8 cellular contexts compared by ENCODE assay signal in the genomic region with DNA sequence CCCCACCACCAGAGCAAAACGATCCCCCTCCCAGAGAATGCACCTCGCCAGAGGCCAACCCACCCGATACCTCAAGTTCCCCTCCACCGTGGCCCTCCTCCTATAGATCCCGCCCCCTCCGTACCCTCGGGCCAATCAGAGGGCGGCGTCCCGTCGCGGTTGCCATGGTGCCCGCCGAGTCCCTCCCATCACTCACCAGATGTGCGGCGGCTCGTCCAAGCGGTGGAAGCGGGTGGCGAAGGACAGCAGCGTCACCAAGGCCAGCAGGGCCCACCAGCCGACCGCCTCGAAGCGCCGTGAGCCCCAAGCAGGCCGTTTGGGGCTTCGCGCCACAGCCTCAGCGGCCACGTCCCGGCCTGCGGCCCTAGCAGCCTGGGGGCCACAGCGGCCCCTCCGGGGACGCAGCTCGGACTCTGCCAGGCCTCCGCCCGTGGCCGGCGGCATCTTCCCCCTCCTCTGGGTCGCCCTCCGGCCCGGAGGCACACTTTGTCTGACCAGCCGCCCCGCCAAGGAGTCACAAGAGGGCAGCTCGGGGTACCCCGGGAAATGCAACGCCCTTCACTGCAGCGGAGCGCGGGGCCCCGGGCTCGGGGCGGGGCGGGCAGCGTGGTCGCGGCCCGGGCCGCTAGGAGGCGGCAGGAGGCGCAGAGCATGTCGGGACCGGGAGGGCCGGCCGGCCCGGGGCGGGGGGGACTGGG. TPM values are rescaled to one million over a fixed set of nuclear protein-coding genes. Genes with fewer than 3 reads are reported as not detected.
A peak's percentile ranks its signal among the peaks of the same experiment; 100 is the strongest.
DNase-seq lines count a peak whose midpoint lies in the region; ATAC-seq and TF ChIP-seq lines count a peak whose summit lies in the region.

A gene with protein sequence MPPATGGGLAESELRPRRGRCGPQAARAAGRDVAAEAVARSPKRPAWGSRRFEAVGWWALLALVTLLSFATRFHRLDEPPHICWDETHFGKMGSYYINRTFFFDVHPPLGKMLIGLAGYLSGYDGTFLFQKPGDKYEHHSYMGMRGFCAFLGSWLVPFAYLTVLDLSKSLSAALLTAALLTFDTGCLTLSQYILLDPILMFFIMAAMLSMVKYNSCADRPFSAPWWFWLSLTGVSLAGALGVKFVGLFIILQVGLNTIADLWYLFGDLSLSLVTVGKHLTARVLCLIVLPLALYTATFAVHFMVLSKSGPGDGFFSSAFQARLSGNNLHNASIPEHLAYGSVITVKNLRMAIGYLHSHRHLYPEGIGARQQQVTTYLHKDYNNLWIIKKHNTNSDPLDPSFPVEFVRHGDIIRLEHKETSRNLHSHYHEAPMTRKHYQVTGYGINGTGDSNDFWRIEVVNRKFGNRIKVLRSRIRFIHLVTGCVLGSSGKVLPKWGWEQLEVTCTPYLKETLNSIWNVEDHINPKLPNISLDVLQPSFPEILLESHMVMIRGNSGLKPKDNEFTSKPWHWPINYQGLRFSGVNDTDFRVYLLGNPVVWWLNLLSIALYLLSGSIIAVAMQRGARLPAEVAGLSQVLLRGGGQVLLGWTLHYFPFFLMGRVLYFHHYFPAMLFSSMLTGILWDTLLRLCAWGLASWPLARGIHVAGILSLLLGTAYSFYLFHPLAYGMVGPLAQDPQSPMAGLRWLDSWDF (minus strand): TSS at position 646 of the 698 bp plus-strand sequence. CDS start 202 bp downstream, at position 444.

- peak within 1 kb of the TSS; percentile 77 to 91 for H3K9ac ChIP-seq in duodenal mucosa (ENCODE audit: low read depth in 1 of 2, low read length in 2 of 2)

- CTCF ChIA-PET in activated CD4-positive, alpha-beta memory T cell treated with anti-CD3 and anti-CD28 coated beads, Interleukin-2, amount 10 ng/mL, durations not matched to agents 7 days and 5 days (lab: Charles Lee) = interaction anchor here (1.2 to 3.3 kb wide), 4 partner anchors 18 to 168 kb away, joined by 3 to 28 read pairs (median 10); a partner anchor contains a TSS

- H3K27me3 Mint-ChIP-seq in CD4-positive, CD25-positive, alpha-beta regulatory T cell = no peaks in the 10 kb centered on the region
- no peaks in the 10 kb centered on the region for H3K27me3 Mint-ChIP-seq in activated CD4-positive, alpha-beta memory T cell treated with anti-CD3 and anti-CD28 coated beads, Interleukin-2, amount 10 ng/mL, durations not matched to agents 7 days and 5 days

- POLR2A ChIA-PET in activated CD4-positive, alpha-beta memory T cell treated with anti-CD3 and anti-CD28 coated beads, Interleukin-2, amount 10 ng/mL, durations not matched to agents 7 days and 5 days (lab: Charles Lee) = interaction anchor here (0.8 to 4.4 kb wide), 13 partner anchors 8 to 440 kb away, joined by 3 to 39 read pairs (median 3); a partner anchor contains a TSS

- intact Hi-C loops in lower leg skin (cut with DNase I; ENCODE audit: low total_unique reads) = no loop called here

- H3K9me3 ChIP-seq in CD4-positive, CD25-positive, alpha-beta regulatory T cell (ENCODE audit: control insufficient read depth in 2 of 2, low read length in 2 of 2) = no peaks in the 10 kb centered on the region
- H3K9me3 ChIP-seq in duodenal mucosa (ENCODE audit: control insufficient read depth in 1 of 2, low read length in 2 of 2) = no peaks in the 10 kb centered on the region

- H3K27ac Mint-ChIP-seq in CD4-positive, CD25-positive, alpha-beta regulatory T cell = peak within 1 kb of the TSS; percentile 98 to 100 (median 99)
- H3K27ac Mint-ChIP-seq in activated CD4-positive, alpha-beta memory T cell treated with anti-CD3 and anti-CD28 coated beads, Interleukin-2, amount 10 ng/mL, durations not matched to agents 7 days and 5 days = peak within 1 kb of the TSS; percentile 97

- H3K36me3 Mint-ChIP-seq in CD4-positive, CD25-positive, alpha-beta regulatory T cell = no peaks in the 10 kb centered on the region
- no peaks in the 10 kb centered on the region for H3K36me3 Mint-ChIP-seq in activated CD4-positive, alpha-beta memory T cell treated with anti-CD3 and anti-CD28 coated beads, Interleukin-2, amount 10 ng/mL, durations not matched to agents 7 days and 5 days (ENCODE audit: low read depth)

- no peaks in the 10 kb centered on the region for H3K27me3 ChIP-seq in CD4-positive, CD25-positive, alpha-beta regulatory T cell (ENCODE audit: control insufficient read depth, insufficient read depth, low read length)
- H3K27me3 ChIP-seq in duodenal mucosa (ENCODE audit: control insufficient read depth in 1 of 2, insufficient read depth in 2 of 2, low read length in 2 of 2) = no peaks in the 10 kb centered on the region

- peak; percentile 52 to 56 for ATAC-seq in CD4-positive, CD25-positive, alpha-beta regulatory T cell (ENCODE audit: low read depth in 2 of 2)
- peak; percentile 57 for ATAC-seq in GM19372 (IDR thresholded peaks at IDR 0.05; ENCODE audit: low read depth, unreplicated experiment)
- ATAC-seq in HG03558 (IDR thresholded peaks at IDR 0.05; ENCODE audit: extremely low read depth, unreplicated experiment) = peak; percentile 46

- no peaks in the 10 kb centered on the region for H3K9me3 Mint-ChIP-seq in CD4-positive, CD25-positive, alpha-beta regulatory T cell
- no peaks in the 10 kb centered on the region for H3K9me3 Mint-ChIP-seq in activated CD4-positive, alpha-beta memory T cell treated with anti-CD3 and anti-CD28 coated beads, Interleukin-2, amount 10 ng/mL, durations not matched to agents 7 days and 5 days

- H3K36me3 ChIP-seq in CD4-positive, CD25-positive, alpha-beta regulatory T cell (ENCODE audit: control insufficient read depth, insufficient read depth, low read length) = no peaks in the 10 kb centered on the region
- H3K36me3 ChIP-seq in duodenal mucosa (ENCODE audit: control insufficient read depth in 1 of 2, insufficient read depth in 2 of 2, low read length in 2 of 2) = no peaks in the 10 kb centered on the region

- H3K4me3 Mint-ChIP-seq in CD4-positive, CD25-positive, alpha-beta regulatory T cell = peak within 1 kb of the TSS; percentile 97 to 99 (median 98)
- peak within 1 kb of the TSS; percentile 93 for H3K4me3 Mint-ChIP-seq in activated CD4-positive, alpha-beta memory T cell treated with anti-CD3 and anti-CD28 coated beads, Interleukin-2, amount 10 ng/mL, durations not matched to agents 7 days and 5 days

- peaks cover 11 to 23% (median 17%) of the 10 kb centered on the region in 4 donors for H3K4me1 Mint-ChIP-seq in CD4-positive, CD25-positive, alpha-beta regulatory T cell
- H3K4me1 Mint-ChIP-seq in activated CD4-positive, alpha-beta memory T cell treated with anti-CD3 and anti-CD28 coated beads, Interleukin-2, amount 10 ng/mL, durations not matched to agents 7 days and 5 days = peaks cover 25% of the 10 kb centered on the region

- peak within 1 kb of the TSS; percentile 79 for H3K4me3 ChIP-seq in CD4-positive, CD25-positive, alpha-beta regulatory T cell (ENCODE audit: low read depth, low read length)
- H3K4me3 ChIP-seq in duodenal mucosa (ENCODE audit: low read depth in 1 of 2, low read length in 2 of 2) = peak within 1 kb of the TSS; percentile 76 to 92
- H3K4me3 ChIP-seq in lower leg skin (ENCODE audit: low read depth, poor library complexity, severe bottlenecking) = peak within 1 kb of the TSS; percentile 97

- DNase-seq in CD4-positive, CD25-positive, alpha-beta regulatory T cell = peak; percentile 90 to 92 (median 91)
- peak; percentile 95 for DNase-seq in NCI-H82 (lab: John Stamatoyannopoulos, UW)
- DNase-seq in activated CD4-positive, alpha-beta memory T cell treated with anti-CD3 and anti-CD28 coated beads, Interleukin-2, amount 10 ng/mL, durations not matched to agents 7 days and 5 days = peak; percentile 93
- DNase-seq in lower leg skin (ENCODE audit: low spot score in 2 of 2) = peak; percentile 92 to 99
- DNase-seq in stimulated activated CD4-positive, alpha-beta T cell treated with anti-CD3 and anti-CD28 coated beads, TNF-alpha, amount 100 ng/mL, for 1 hour (ENCODE audit: low read depth in 3 of 3, low spot score in 1 of 3) = peak; percentile 79 to 89 (median 86)

- WGBS in lower leg skin, 2 donors = 0 to 1% methylated on average over 22 to 33 of the region's 69 CpGs

- peak in 1 of 3 donors; percentile 46 for TF ChIP-seq CTCF in lower leg skin (IDR thresholded peaks at IDR 0.05)

- H3K27ac ChIP-seq in CD4-positive, CD25-positive, alpha-beta regulatory T cell (ENCODE audit: insufficient read depth, low read length, poor library complexity, severe bottlenecking) = peak within 1 kb of the TSS; percentile 94
- H3K27ac ChIP-seq in duodenal mucosa (ENCODE audit: low read depth, low read length) = peak within 1 kb of the TSS; percentile 99

- TF ChIP-seq POLR2A in lower leg skin (IDR thresholded peaks at IDR 0.05) = no peak

- H3K4me1 ChIP-seq in CD4-positive, CD25-positive, alpha-beta regulatory T cell (ENCODE audit: control insufficient read depth, insufficient read depth, low read length, poor library complexity, severe bottlenecking) = peaks cover 15% of the 10 kb centered on the region
- H3K4me1 ChIP-seq in duodenal mucosa (ENCODE audit: control insufficient read depth in 1 of 2, insufficient read depth in 2 of 2, low read length in 2 of 2) = peaks cover 26 to 38% of the 10 kb centered on the region in 2 donors

RNA-seq across cellular contexts. Expression of the gene that starts here (rescaled TPM):
- 11.3 TPM for total RNA-seq in CD4-positive, CD25-positive, alpha-beta regulatory T cell
- polyA plus RNA-seq in CD4-positive, CD25-positive, alpha-beta regulatory T cell = 1 to 10 TPM in 3 of 4 donors, under 1 TPM in 1; 0.53 to 2.4 (median 1.4) TPM
- total RNA-seq in activated CD4-positive, alpha-beta memory T cell treated with anti-CD3 and anti-CD28 coated beads, Interleukin-2, amount 10 ng/mL, durations not matched to agents 7 days and 5 days = 10 to 100 TPM; 10.5 to 16.1 TPM
- total RNA-seq in lower leg skin = 10 to 100 TPM in 3 of 4 donors, 1 to 10 TPM in 1; 9.1 to 23.0 (median 15.9) TPM

Comparison
In these comparisons a context has a peak if more than half of its experiments do, and no peak if none do; other contexts are left out.
1. Peak in every context shown above with its lines: DNase-seq, ATAC-seq, H3K4me3 ChIP-seq and H3K27ac ChIP-seq.